19 cellular contexts compared by ENCODE assay signal in the genomic region with DNA sequence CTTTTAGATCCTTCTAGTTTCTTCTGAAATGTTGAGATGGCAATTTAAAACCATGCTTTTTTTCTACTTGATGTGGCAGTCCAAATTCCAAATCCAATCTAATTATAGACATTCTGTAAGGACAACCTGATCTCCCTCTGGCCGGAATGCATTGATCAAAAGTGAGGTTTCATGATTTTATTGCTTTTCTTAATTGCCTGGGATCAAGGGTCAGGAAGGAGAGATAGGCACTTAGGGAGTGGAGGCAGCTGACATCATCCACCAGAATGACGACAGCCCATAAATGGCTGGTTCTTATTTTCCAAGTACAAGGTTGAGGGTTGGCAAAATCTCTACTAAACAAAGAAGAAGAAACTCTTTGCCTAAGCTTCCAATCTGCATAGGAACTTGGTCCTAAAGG.
"Had no signal": no experiment of that assay in that cellular context is flagged by ENCODE, and none has a peak within 500 bp of the region (broad histone marks: within the 10 kb centered on the region; RNA-seq: fewer than 3 reads in every experiment).

No MANE protein-coding gene starts in this region.

- ATAC-seq: activated naive CD4-positive, alpha-beta T cell treated with anti-CD3 and anti-CD28 coated beads, Interleukin-2, amount 50 U/mL, for 72 hours; body of pancreas; left lung; psoas muscle; stimulated activated naive CD8-positive, alpha-beta T cell treated with anti-CD3 and anti-CD28 coated beads, Interleukin-15, Interleukin-2, amounts not matched to agents 100 U/mL and 50 U/mL, for 24 hours had no signal

- H3K9me3 Mint-ChIP-seq: activated naive CD4-positive, alpha-beta T cell treated with anti-CD3 and anti-CD28 coated beads, Interleukin-2, amount 50 U/mL, for 72 hours; endodermal cell; memory B cell; T-helper 2 cell treated with Interferon-gamma antibody and Interleukin-4, amounts not matched to agents 5 μg/mL and 100 μg/mL, for 36 hours had no signal

- H3K27me3 ChIP-seq: body of pancreas, left lung, neutrophil, sigmoid colon had no signal

- H3K27ac ChIP-seq: body of pancreas, left lung, neutrophil, psoas muscle, sigmoid colon had no signal

- H3K27me3 Mint-ChIP-seq: memory B cell had no signal

- H3K27ac Mint-ChIP-seq: activated naive CD4-positive, alpha-beta T cell treated with anti-CD3 and anti-CD28 coated beads, Interleukin-2, amount 50 U/mL, for 72 hours; endodermal cell; memory B cell; T-helper 2 cell treated with Interferon-gamma antibody and Interleukin-4, amounts not matched to agents 5 μg/mL and 100 μg/mL, for 36 hours had no signal

- H3K9me3 ChIP-seq: body of pancreas, left lung, neutrophil, psoas muscle, sigmoid colon had no signal

- H3K4me1 ChIP-seq: body of pancreas, left lung had no signal

- DNase-seq: activated CD4-positive, alpha-beta T cell treated with anti-CD3 and anti-CD28 coated beads, Interleukin-2, amount 50 U/mL, for 4 hours; activated CD4-positive, CD25-positive, alpha-beta regulatory T cell treated with anti-CD3 and anti-CD28 coated beads, Interleukin-2, amount 50 U/mL, for 72 hours; activated effector memory CD4-positive, alpha-beta T cell treated with anti-CD3 and anti-CD28 coated beads, Interleukin-2, amount 50 U/mL, for 16 hours; activated T-cell treated with anti-CD3 and anti-CD28 coated beads, Interleukin-2, amount 50 U/mL, for 1 hour; amniotic stem cell; body of pancreas; dermis blood vessel endothelial cell; endodermal cell; head of caudate nucleus; left lung; psoas muscle; sigmoid colon; stimulated activated CD4-positive, alpha-beta T cell treated with anti-CD3 and anti-CD28 coated beads, Interleukin-2, amount 100 ng/mL, for 48 hours; stimulated activated naive CD8-positive, alpha-beta T cell treated with anti-CD3 and anti-CD28 coated beads, Interleukin-15, Interleukin-2, amounts not matched to agents 100 U/mL and 50 U/mL, for 24 hours had no signal

- H3K4me3 Mint-ChIP-seq: endodermal cell; memory B cell; T-helper 2 cell treated with Interferon-gamma antibody and Interleukin-4, amounts not matched to agents 5 μg/mL and 100 μg/mL, for 36 hours had no signal

- FAIRE-seq: islet of Langerhans had no signal

- H3K4me3 ChIP-seq: body of pancreas, left lung, psoas muscle, sigmoid colon had no signal

- H3K4me1 Mint-ChIP-seq: endodermal cell had no signal

- H3K36me3 ChIP-seq: left lung, neutrophil had no signal
